ENCODE assay signal across 1 cellular context in the genomic region with DNA sequence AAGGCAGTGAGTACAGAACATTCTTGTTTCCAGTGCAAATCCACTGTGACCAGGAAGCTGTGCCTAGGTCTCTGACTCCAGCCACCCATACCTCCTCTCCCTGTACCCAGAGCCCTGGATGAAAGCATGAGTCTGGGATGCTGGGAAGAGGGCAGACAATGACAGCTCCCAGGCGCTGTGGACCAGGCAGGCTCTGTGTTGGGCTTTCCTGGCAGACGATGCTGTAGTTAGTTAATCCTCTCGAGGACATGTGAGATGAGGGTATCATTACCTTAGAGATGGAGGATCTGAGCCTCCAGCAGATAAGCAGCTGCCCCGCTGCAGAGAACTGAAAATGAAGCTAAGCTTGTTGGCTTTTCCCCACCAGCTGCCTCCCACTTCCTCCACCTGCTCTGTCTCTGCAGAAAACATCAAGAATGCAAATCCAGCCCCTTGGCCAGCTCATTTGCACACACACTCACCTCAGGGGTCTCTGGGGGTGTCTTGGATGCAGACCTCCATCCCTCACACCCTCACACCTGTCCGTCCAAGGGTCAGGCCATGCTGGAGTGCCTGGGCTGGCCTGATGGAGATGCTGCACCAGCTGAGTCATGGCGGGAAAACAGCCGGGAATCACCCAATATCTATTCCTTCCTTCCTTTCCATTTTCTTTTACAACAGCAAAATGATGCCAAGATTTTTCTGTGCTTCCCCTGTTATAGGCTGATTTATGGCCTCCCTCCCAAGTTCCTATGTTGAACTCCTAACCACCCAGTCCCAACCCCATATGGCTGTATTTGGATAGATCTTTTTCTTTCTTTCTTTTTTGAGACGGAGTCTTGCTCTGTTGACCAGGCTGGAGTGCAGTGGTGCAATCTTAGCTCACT.
TF ChIP-seq lines count a peak whose summit lies in the region.

No MANE protein-coding gene starts in this region.

TF ChIP-seq in GM12878, 131 proteins besides CTCF, POLR2A, EP300 and RAD21 (continued from another document):
- TF ChIP-seq, protein P1, sequence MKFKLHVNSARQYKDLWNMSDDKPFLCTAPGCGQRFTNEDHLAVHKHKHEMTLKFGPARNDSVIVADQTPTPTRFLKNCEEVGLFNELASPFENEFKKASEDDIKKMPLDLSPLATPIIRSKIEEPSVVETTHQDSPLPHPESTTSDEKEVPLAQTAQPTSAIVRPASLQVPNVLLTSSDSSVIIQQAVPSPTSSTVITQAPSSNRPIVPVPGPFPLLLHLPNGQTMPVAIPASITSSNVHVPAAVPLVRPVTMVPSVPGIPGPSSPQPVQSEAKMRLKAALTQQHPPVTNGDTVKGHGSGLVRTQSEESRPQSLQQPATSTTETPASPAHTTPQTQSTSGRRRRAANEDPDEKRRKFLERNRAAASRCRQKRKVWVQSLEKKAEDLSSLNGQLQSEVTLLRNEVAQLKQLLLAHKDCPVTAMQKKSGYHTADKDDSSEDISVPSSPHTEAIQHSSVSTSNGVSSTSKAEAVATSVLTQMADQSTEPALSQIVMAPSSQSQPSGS (IDR thresholded peaks at IDR 0.05; ENCODE audit: low read length): no peak
- TF ChIP-seq CHD4 (IDR thresholded peaks at IDR 0.05): no peak
- peak; percentile 13 to 16; a peak in 1 of 4 replicates for TF ChIP-seq BHLHE40 (IDR thresholded peaks at IDR 0.05; ENCODE audit: borderline replicate concordance in 1 of 2, low read depth in 2 of 2, low read length in 1 of 2)
- no peak for TF ChIP-seq STAT1 (conservative IDR thresholded peaks at IDR 0.05)
- TF ChIP-seq, protein P2, sequence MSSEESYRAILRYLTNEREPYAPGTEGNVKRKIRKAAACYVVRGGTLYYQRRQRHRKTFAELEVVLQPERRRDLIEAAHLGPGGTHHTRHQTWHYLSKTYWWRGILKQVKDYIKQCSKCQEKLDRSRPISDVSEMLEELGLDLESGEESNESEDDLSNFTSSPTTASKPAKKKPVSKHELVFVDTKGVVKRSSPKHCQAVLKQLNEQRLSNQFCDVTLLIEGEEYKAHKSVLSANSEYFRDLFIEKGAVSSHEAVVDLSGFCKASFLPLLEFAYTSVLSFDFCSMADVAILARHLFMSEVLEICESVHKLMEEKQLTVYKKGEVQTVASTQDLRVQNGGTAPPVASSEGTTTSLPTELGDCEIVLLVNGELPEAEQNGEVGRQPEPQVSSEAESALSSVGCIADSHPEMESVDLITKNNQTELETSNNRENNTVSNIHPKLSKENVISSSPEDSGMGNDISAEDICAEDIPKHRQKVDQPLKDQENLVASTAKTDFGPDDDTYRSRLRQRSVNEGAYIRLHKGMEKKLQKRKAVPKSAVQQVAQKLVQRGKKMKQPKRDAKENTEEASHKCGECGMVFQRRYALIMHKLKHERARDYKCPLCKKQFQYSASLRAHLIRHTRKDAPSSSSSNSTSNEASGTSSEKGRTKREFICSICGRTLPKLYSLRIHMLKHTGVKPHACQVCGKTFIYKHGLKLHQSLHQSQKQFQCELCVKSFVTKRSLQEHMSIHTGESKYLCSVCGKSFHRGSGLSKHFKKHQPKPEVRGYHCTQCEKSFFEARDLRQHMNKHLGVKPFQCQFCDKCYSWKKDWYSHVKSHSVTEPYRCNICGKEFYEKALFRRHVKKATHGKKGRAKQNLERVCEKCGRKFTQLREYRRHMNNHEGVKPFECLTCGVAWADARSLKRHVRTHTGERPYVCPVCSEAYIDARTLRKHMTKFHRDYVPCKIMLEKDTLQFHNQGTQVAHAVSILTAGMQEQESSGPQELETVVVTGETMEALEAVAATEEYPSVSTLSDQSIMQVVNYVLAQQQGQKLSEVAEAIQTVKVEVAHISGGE (CRISPR knock-in tag; IDR thresholded peaks at IDR 0.05): no peak
- TF ChIP-seq, protein P3, sequence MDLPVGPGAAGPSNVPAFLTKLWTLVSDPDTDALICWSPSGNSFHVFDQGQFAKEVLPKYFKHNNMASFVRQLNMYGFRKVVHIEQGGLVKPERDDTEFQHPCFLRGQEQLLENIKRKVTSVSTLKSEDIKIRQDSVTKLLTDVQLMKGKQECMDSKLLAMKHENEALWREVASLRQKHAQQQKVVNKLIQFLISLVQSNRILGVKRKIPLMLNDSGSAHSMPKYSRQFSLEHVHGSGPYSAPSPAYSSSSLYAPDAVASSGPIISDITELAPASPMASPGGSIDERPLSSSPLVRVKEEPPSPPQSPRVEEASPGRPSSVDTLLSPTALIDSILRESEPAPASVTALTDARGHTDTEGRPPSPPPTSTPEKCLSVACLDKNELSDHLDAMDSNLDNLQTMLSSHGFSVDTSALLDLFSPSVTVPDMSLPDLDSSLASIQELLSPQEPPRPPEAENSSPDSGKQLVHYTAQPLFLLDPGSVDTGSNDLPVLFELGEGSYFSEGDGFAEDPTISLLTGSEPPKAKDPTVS (IDR thresholded peaks at IDR 0.05; ENCODE audit: low read depth, low read length): no peak
- peak; percentile 41; the same call in 1 of the 2 replicates for TF ChIP-seq EED (IDR thresholded peaks at IDR 0.05; ENCODE audit: low read depth)
- peak; percentile 31 for TF ChIP-seq SP1 (IDR thresholded peaks at IDR 0.05; ENCODE audit: low read depth, low read length)
- TF ChIP-seq TCF12 (IDR thresholded peaks at IDR 0.05; ENCODE audit: low read depth, low read length): peak; percentile 98
- peak; percentile 83; the same call in 1 of the 2 replicates for TF ChIP-seq IRF4 (IDR thresholded peaks at IDR 0.05; ENCODE audit: low read depth, low read length)
